1 cellular context compared by ENCODE assay signal in genomic region chr17:16653367-16654041, GRCh38.
TF ChIP-seq lines count a peak whose summit lies in the region.

Gene ZNF624 (minus strand): TSS chr17:16653850.

TF ChIP-seq in HepG2, 621 proteins besides CTCF, POLR2A, EP300 and RAD21 (continued from another document and continues in another):
- no peak for TF ChIP-seq ZBTB40 (IDR thresholded peaks at IDR 0.05)
- peak; percentile 77 for TF ChIP-seq ZBTB40 (CRISPR knock-in tag; IDR thresholded peaks at IDR 0.05)
- TF ChIP-seq CBX1 (IDR thresholded peaks at IDR 0.05; ENCODE audit: low read depth) = peak; percentile 63
- TF ChIP-seq TMF1 (CRISPR knock-in tag; IDR thresholded peaks at IDR 0.05; ENCODE audit: low read depth) = peak; percentile 72; the same call in 1 of the 2 replicates
- peak; percentile 55; the same call in 1 of the 2 replicates for TF ChIP-seq GATAD1 (CRISPR knock-in tag; IDR thresholded peaks at IDR 0.05)
- TF ChIP-seq CCDC6 (CRISPR knock-in tag; IDR thresholded peaks at IDR 0.05) = no peak
- peak; percentile 66; the same call in 1 of the 2 replicates for TF ChIP-seq ZNF160 (CRISPR knock-in tag; IDR thresholded peaks at IDR 0.05)
- peak; percentile 67 for TF ChIP-seq KMT2B (CRISPR knock-in tag; IDR thresholded peaks at IDR 0.05)
- peak; percentile 97 for TF ChIP-seq NRL (CRISPR knock-in tag; IDR thresholded peaks at IDR 0.05; ENCODE audit: borderline replicate concordance)
- TF ChIP-seq ZNF816 (CRISPR knock-in tag; IDR thresholded peaks at IDR 0.05; ENCODE audit: borderline replicate concordance) = peak; percentile 71; the same call in 1 of the 2 replicates
- peak; percentile 93 for TF ChIP-seq MEF2D (CRISPR knock-in tag; IDR thresholded peaks at IDR 0.05)
- 0 out of 2 replicates have a peak, but pooled peaks have one; percentile 52 for TF ChIP-seq ZNF766 (CRISPR knock-in tag; IDR thresholded peaks at IDR 0.05; ENCODE audit: borderline replicate concordance)
- TF ChIP-seq SPEN (CRISPR knock-in tag; IDR thresholded peaks at IDR 0.05; ENCODE audit: low read depth) = peak; percentile 86
- TF ChIP-seq EEA1 (CRISPR knock-in tag; IDR thresholded peaks at IDR 0.05; ENCODE audit: borderline replicate concordance) = peak; percentile 92; the same call in 1 of the 2 replicates
- peak; percentile 79; the same call in 1 of the 2 replicates for TF ChIP-seq ZNF704 (CRISPR knock-in tag; IDR thresholded peaks at IDR 0.05; ENCODE audit: borderline replicate concordance)
- TF ChIP-seq ZBTB33 (CRISPR knock-in tag; IDR thresholded peaks at IDR 0.05) = no peak
- 0 out of 2 replicates have a peak, but pooled peaks have one; percentile 54 for TF ChIP-seq ZNF879 (CRISPR knock-in tag; IDR thresholded peaks at IDR 0.05)
- no peak for TF ChIP-seq SP140L (CRISPR knock-in tag; IDR thresholded peaks at IDR 0.05; ENCODE audit: borderline replicate concordance)
- TF ChIP-seq U2AF1 (optimal IDR thresholded peaks at IDR 0.05; ENCODE audit: low read depth, low read length) = no peak
- peak; percentile 88 for TF ChIP-seq NKX3-1 (CRISPR knock-in tag; IDR thresholded peaks at IDR 0.05)
- no peak for TF ChIP-seq HNF4G (IDR thresholded peaks at IDR 0.05; ENCODE audit: borderline replicate concordance, low read depth, low read length)
- 0 out of 2 replicates have a peak, but pooled peaks have one; percentile 46 for TF ChIP-seq HNF4G (CRISPR knock-in tag; IDR thresholded peaks at IDR 0.05; ENCODE audit: borderline replicate concordance, low read depth)
- peak; percentile 80; the same call in 1 of the 2 replicates for TF ChIP-seq SNAPC5 (CRISPR knock-in tag; IDR thresholded peaks at IDR 0.05; ENCODE audit: borderline replicate concordance)
- peak; percentile 78 for TF ChIP-seq ZNF567 (CRISPR knock-in tag; IDR thresholded peaks at IDR 0.05; ENCODE audit: borderline replicate concordance)
- peak; percentile 75 for TF ChIP-seq PITX1 (CRISPR knock-in tag; IDR thresholded peaks at IDR 0.05)
- 0 out of 2 replicates have a peak, but pooled peaks have one; percentile 42 for TF ChIP-seq ZNF329 (CRISPR knock-in tag; IDR thresholded peaks at IDR 0.05; ENCODE audit: low read depth)
- peak; percentile 80; the same call in 1 of the 2 replicates for TF ChIP-seq DMTF1 (CRISPR knock-in tag; IDR thresholded peaks at IDR 0.05)
- TF ChIP-seq TBX2 (CRISPR knock-in tag; IDR thresholded peaks at IDR 0.05; ENCODE audit: borderline replicate concordance) = peak; percentile 90
- no peak for TF ChIP-seq ZNF260 (CRISPR knock-in tag; IDR thresholded peaks at IDR 0.05; ENCODE audit: borderline replicate concordance, low read depth)
- TF ChIP-seq ZNF747 (CRISPR knock-in tag; IDR thresholded peaks at IDR 0.05; ENCODE audit: borderline replicate concordance) = peak; percentile 85
- TF ChIP-seq KLF11 (CRISPR knock-in tag; IDR thresholded peaks at IDR 0.05) = 0 out of 2 replicates have a peak, but pooled peaks have one; percentile 10
- no peak; the same call in 1 of the 2 replicates for TF ChIP-seq SP2 (CRISPR knock-in tag; IDR thresholded peaks at IDR 0.05)
- peak; percentile 91 for TF ChIP-seq RBM39 (IDR thresholded peaks at IDR 0.05; ENCODE audit: low read depth, low read length, poor library complexity, severe bottlenecking)
- TF ChIP-seq ZNF264 (CRISPR knock-in tag; IDR thresholded peaks at IDR 0.05) = peak; percentile 59; the same call in 1 of the 2 replicates
- TF ChIP-seq ZNF484 (CRISPR knock-in tag; IDR thresholded peaks at IDR 0.05; ENCODE audit: borderline replicate concordance, low read depth) = 0 out of 2 replicates have a peak, but pooled peaks have one; percentile 39
- no peak for TF ChIP-seq MYPOP (CRISPR knock-in tag; IDR thresholded peaks at IDR 0.05)
- peak; percentile 99 for TF ChIP-seq THAP11 (CRISPR knock-in tag; IDR thresholded peaks at IDR 0.05)
- peak; percentile 90 for TF ChIP-seq ZNF770 (CRISPR knock-in tag; IDR thresholded peaks at IDR 0.05)
- TF ChIP-seq ZNF891 (CRISPR knock-in tag; IDR thresholded peaks at IDR 0.05) = peak; percentile 90
- TF ChIP-seq ZNF674 (CRISPR knock-in tag; IDR thresholded peaks at IDR 0.05; ENCODE audit: low read depth) = no peak; the same call in 1 of the 2 replicates
- peak; percentile 87 for TF ChIP-seq MXD3 (CRISPR knock-in tag; IDR thresholded peaks at IDR 0.05)
- peak; percentile 81 for TF ChIP-seq ZMYM3 (CRISPR knock-in tag; IDR thresholded peaks at IDR 0.05)
- peak; percentile 52 for TF ChIP-seq ESRRA (CRISPR knock-in tag; IDR thresholded peaks at IDR 0.05; ENCODE audit: low read depth)
- TF ChIP-seq ZNF670 (CRISPR knock-in tag; IDR thresholded peaks at IDR 0.05; ENCODE audit: borderline replicate concordance) = peak; percentile 78; the same call in 1 of the 2 replicates
- TF ChIP-seq XRCC5 (optimal IDR thresholded peaks at IDR 0.05; ENCODE audit: low read length) = peak; percentile 64
- TF ChIP-seq KDM1A (CRISPR knock-in tag; IDR thresholded peaks at IDR 0.05) = no peak
- 0 out of 2 replicates have a peak, but pooled peaks have one; percentile 36 for TF ChIP-seq ZMAT3 (CRISPR knock-in tag; conservative IDR thresholded peaks at IDR 0.05)
- TF ChIP-seq FOXC1 (CRISPR knock-in tag; IDR thresholded peaks at IDR 0.05; ENCODE audit: borderline replicate concordance) = peak; percentile 67
- peak; percentile 65; the same call in 1 of the 2 replicates for TF ChIP-seq PAX8 (CRISPR knock-in tag; IDR thresholded peaks at IDR 0.05; ENCODE audit: borderline replicate concordance)
- no peak for TF ChIP-seq JUND (CRISPR knock-in tag; IDR thresholded peaks at IDR 0.05)
